ENCODE assay signal across 9 cellular contexts in genomic region chr10:84541289-84541637, GRCh38.
DNase-seq lines count a peak whose midpoint lies in the region; ATAC-seq and TF ChIP-seq lines count a peak whose summit lies in the region.
"Had no signal": no experiment of that assay in that cellular context is flagged by ENCODE, and none has a peak within 500 bp of the region (broad histone marks: within the 10 kb centered on the region; RNA-seq: fewer than 3 reads in every experiment).

No MANE protein-coding gene starts in this region.

- peak; percentile 14 to 26 for ATAC-seq in lower lobe of right lung
- no peak for ATAC-seq in HG03139 (IDR thresholded peaks at IDR 0.05; ENCODE audit: unreplicated experiment)

- H3K36me3 Mint-ChIP-seq in MCF 10A (ENCODE audit: insufficient read depth, unreplicated experiment), result peaks cover 5% of the 10 kb centered on the region

- BruUV-seq in MCF 10A (replicated peaks; lab: Mats Ljungman, UMichigan), result no TSS peak

- H3K9me3 ChIP-seq in lower lobe of right lung, result no peaks in the 10 kb centered on the region
- no peaks in the 10 kb centered on the region for H3K9me3 ChIP-seq in adrenal gland (replicated peaks in 1 of 3)
- H3K9me3 ChIP-seq: HAP-1 had no signal

- H3K27ac ChIP-seq in lower lobe of right lung (no peak overlapping the region), adrenal gland (no peak overlapping the region)

- H3K4me1 ChIP-seq in lower lobe of right lung (peaks cover 17% of the 10 kb centered on the region), adrenal gland (replicated peaks in 1 of 2) (peaks cover 5 to 6% of the 10 kb centered on the region in 2 donors)

- peaks cover 34% of the 10 kb centered on the region for H3K4me1 Mint-ChIP-seq in MCF 10A (ENCODE audit: insufficient read depth, unreplicated experiment)

- CTCF ChIA-PET in MCF 10A (lab: Yijun Ruan, JAX), result interaction anchor here (0.6 to 12.1 kb wide), 13 partner anchors 8 to 1664 kb away, joined by 3 to 188 read pairs (median 4); no protein-coding TSS in a partner anchor

- WGBS in adrenal gland, 4 donors, result 76 to 89% (median 79%) methylated on average over 4 to 6 of the region's 6 CpGs

- peak overlapping the region; percentile 47 for H3K4me3 Mint-ChIP-seq in MCF 10A (ENCODE audit: unreplicated experiment)

- DNase-seq in AG09309 (ENCODE audit: low read depth) (no peak), H7 (peak; percentile 88), MCF 10A (ENCODE audit: unreplicated experiment) (no peak), lower lobe of right lung (no peak), cardiac septum (ENCODE audit: low spot score) (no peak), amniotic stem cell (lab: John Stamatoyannopoulos, UW) (no peak), adrenal gland (no peak)

- no peak for TF ChIP-seq CTCF in AG09309 (IDR thresholded peaks at IDR 0.05; ENCODE audit: control insufficient read depth, insufficient read depth, low read depth, low read length, missing control alignments)
- peak; percentile 7 for TF ChIP-seq CTCF in MCF 10A (IDR thresholded peaks at IDR 0.05; ENCODE audit: unreplicated experiment)
- no peak for TF ChIP-seq CTCF in lower lobe of right lung (IDR thresholded peaks at IDR 0.05)
- no peak for TF ChIP-seq CTCF in adrenal gland (IDR thresholded peaks at IDR 0.05)

- TF ChIP-seq POLR2A in adrenal gland (IDR thresholded peaks at IDR 0.05), result no peak

- H3K27ac Mint-ChIP-seq in MCF 10A (ENCODE audit: low read depth, unreplicated experiment), result no peak overlapping the region

- H3K9me3 Mint-ChIP-seq in MCF 10A (ENCODE audit: unreplicated experiment), result no peaks in the 10 kb centered on the region

- H3K36me3 ChIP-seq in H7 (replicated peaks; ENCODE audit: control insufficient read depth, insufficient read depth, low read length), result no peaks in the 10 kb centered on the region
- H3K36me3 ChIP-seq in lower lobe of right lung, result no peaks in the 10 kb centered on the region
- H3K36me3 ChIP-seq in adrenal gland (replicated peaks in 1 of 2), result no peaks in the 10 kb centered on the region
- H3K36me3 ChIP-seq: HAP-1 had no signal

- no peaks in the 10 kb centered on the region; the same call in 1 of the 2 replicates for H3K27me3 ChIP-seq in H7 (ENCODE audit: control insufficient read depth, insufficient read depth, low read length)
- H3K27me3 ChIP-seq in lower lobe of right lung (ENCODE audit: low read depth), result peaks cover 29% of the 10 kb centered on the region
- peaks cover 13% of the 10 kb centered on the region for H3K27me3 ChIP-seq in adrenal gland

- no peaks in the 10 kb centered on the region for H3K27me3 Mint-ChIP-seq in MCF 10A (ENCODE audit: insufficient read depth, unreplicated experiment)

- intact Hi-C loops in MCF 10A (cut with micrococcal nuclease), result loop anchor here (2.0 to 10.0 kb wide), 2 partner anchors 1104 to 1836 kb away; no protein-coding TSS in a partner anchor
- intact Hi-C loops in lower lobe of right lung (cut with DNase I), result no loop called here
- intact Hi-C loops in cardiac septum (cut with DNase I), result no loop called here
- intact Hi-C loops in adrenal gland (cut with DNase I), result loop anchor here in 1 of 2 donors (5.0 kb wide), 1 partner anchor 1836 kb away; no protein-coding TSS in a partner anchor

- H3K4me3 ChIP-seq in AG09309 (ENCODE audit: control insufficient read depth, low read depth, low read length) (peak overlapping the region; percentile 53), H7 (ENCODE audit: insufficient read depth, low read depth, low read length) (peak overlapping the region; percentile 40), lower lobe of right lung (peak overlapping the region; percentile 53), adrenal gland (no peak overlapping the region)

- POLR2A ChIA-PET in MCF 10A (lab: Yijun Ruan, JAX), result no interaction called here

Comparison
In these comparisons a context has a peak if more than half of its experiments do, and no peak if none do; other contexts are left out.
1. H3K4me3 ChIP-seq: peak in AG09309 (single experiment), H7 (single experiment) and lower lobe of right lung (single experiment); none in adrenal gland (0 of 4).